ENCODE assay signal across 18 cellular contexts in genomic region chr13:20340759-20341161, GRCh38.
A peak's percentile ranks its signal among the peaks of the same experiment; 100 is the strongest.
DNase-seq lines count a peak whose midpoint lies in the region; ATAC-seq and TF ChIP-seq lines count a peak whose summit lies in the region.
"Had no signal": no experiment of that assay in that cellular context is flagged by ENCODE, and none has a peak within 500 bp of the region (broad histone marks: within the 10 kb centered on the region; RNA-seq: fewer than 3 reads in every experiment).

No MANE protein-coding gene starts in this region.

- 77% methylated on average over 10 of the region's 10 CpGs for WGBS in hepatocyte (ENCODE audit: low lambda C conversion rate, missing lambda C conversion rate)
- WGBS in testis, 2 donors = 31 to 32% methylated on average over 10 of the region's 10 CpGs

- TF ChIP-seq CTCF in A673 (conservative IDR thresholded peaks at IDR 0.05; ENCODE audit: low read depth, low read length) (no peak), breast epithelium (IDR thresholded peaks at IDR 0.05) (no peak), hepatocyte (IDR thresholded peaks at IDR 0.05; ENCODE audit: poor library complexity) (no peak), testis (IDR thresholded peaks at IDR 0.05) (no peak)

- H3K4me3 ChIP-seq in A673 (ENCODE audit: low read depth, low read length, poor library complexity, severe bottlenecking) (no peak overlapping the region), breast epithelium (peak overlapping the region in 2 of 3 donors; percentile 9 to 51), hepatocyte (no peak overlapping the region), testis (no peak overlapping the region)

- no peak for TF ChIP-seq RAD21 in Ishikawa (IDR thresholded peaks at IDR 0.05; ENCODE audit: low read depth)

- POLR2A ChIA-PET in A673 (lab: Charles Lee; ENCODE audit: low non-redundant PET) = no interaction called here

- H3K27ac ChIP-seq in A673 (ENCODE audit: low read depth, low read length, poor library complexity, severe bottlenecking) (no peak overlapping the region), breast epithelium (peak overlapping the region in 1 of 2 donors; percentile 38), hepatocyte (no peak overlapping the region), testis (no peak overlapping the region)
- H3K27ac ChIP-seq: dorsolateral prefrontal cortex had no signal

- no peaks in the 10 kb centered on the region for H3K9me2 ChIP-seq in hepatocyte (replicated peaks; ENCODE audit: insufficient read depth)

- H3K27me3 ChIP-seq in A673 (replicated peaks; ENCODE audit: insufficient read depth, low read depth, low read length, poor library complexity) (no peaks in the 10 kb centered on the region), breast epithelium (no peaks in the 10 kb centered on the region), hepatocyte (no peaks in the 10 kb centered on the region), testis (no peaks in the 10 kb centered on the region)

- BruUV-seq in A673 (replicated peaks; lab: Mats Ljungman, UMichigan) = no TSS peak

- intact Hi-C loops in A673 (cut with micrococcal nuclease; ENCODE audit: unreplicated experiment) (no loop called here), breast epithelium (cut with DNase I; ENCODE audit: low total_unique reads) (no loop called here), testis (cut with DNase I; ENCODE audit: low total_unique reads) (no loop called here)

- H3K36me3 Mint-ChIP-seq in activated naive CD4-positive, alpha-beta T cell treated with anti-CD3 and anti-CD28 coated beads, Interleukin-2, amount 50 U/mL, for 72 hours = no peaks in the 10 kb centered on the region
- H3K36me3 Mint-ChIP-seq: memory B cell; stimulated activated naive B cell treated with anti-CD40 and anti-IgM and Interleukin-4, amounts not matched to agents 10 μg/mL and 1 μg/mL and 100 μg/mL, for 72 hours had no signal

- H4K20me1 ChIP-seq in hepatocyte (ENCODE audit: insufficient read depth, poor library complexity, severe bottlenecking) = no peaks in the 10 kb centered on the region

- CTCF ChIA-PET in A673 (lab: Charles Lee) = no interaction called here

- no peak overlapping the region for H2AFZ ChIP-seq in hepatocyte

- H3K9me3 ChIP-seq in A673 (ENCODE audit: low read depth, low read length, poor library complexity, severe bottlenecking) = no peaks in the 10 kb centered on the region
- H3K9me3 ChIP-seq in breast epithelium = no peaks in the 10 kb centered on the region
- H3K9me3 ChIP-seq in hepatocyte (ENCODE audit: low read depth) = no peaks in the 10 kb centered on the region
- no peaks in the 10 kb centered on the region for H3K9me3 ChIP-seq in testis

- no peaks in the 10 kb centered on the region for H3K79me2 ChIP-seq in hepatocyte

- ATAC-seq in activated naive CD4-positive, alpha-beta T cell treated with anti-CD3 and anti-CD28 coated beads, Interleukin-2, amount 50 U/mL, for 72 hours = no peak
- ATAC-seq: activated naive CD8-positive, alpha-beta T cell treated with anti-CD3 and anti-CD28 coated beads, Interleukin-2, amount 50 U/mL, for 24 hours; stimulated activated naive B cell treated with anti-CD40 and anti-IgM and Interleukin-4, amounts not matched to agents 10 μg/mL and 1 μg/mL and 100 μg/mL, for 72 hours had no signal

- H3K4me1 ChIP-seq in A673 (ENCODE audit: insufficient read depth, low read length, poor library complexity, severe bottlenecking) (no peaks in the 10 kb centered on the region), breast epithelium (no peaks in the 10 kb centered on the region), hepatocyte (ENCODE audit: insufficient read depth) (no peaks in the 10 kb centered on the region), testis (no peaks in the 10 kb centered on the region)

- DNase-seq in A673 (ENCODE audit: low spot score) (peak; percentile 28), breast epithelium (ENCODE audit: low spot score in 2 of 2) (no peak), islet precursor cell (peak; percentile 51), hepatocyte (ENCODE audit: low spot score) (no peak), testis (no peak)
- no peak for DNase-seq in activated naive CD4-positive, alpha-beta T cell treated with anti-CD3 and anti-CD28 coated beads, Interleukin-2, amount 50 U/mL, for 72 hours (ENCODE audit: low spot score in 2 of 2)
- no peak for DNase-seq in stimulated activated CD4-positive, alpha-beta T cell treated with anti-CD3 and anti-CD28 coated beads, Interleukin-2, amount 100 ng/mL, for 48 hours
- DNase-seq: activated CD8-positive, alpha-beta memory T cell treated with anti-CD3 and anti-CD28 coated beads, Interleukin-2, amount 50 U/mL, for 4 hours; activated naive CD8-positive, alpha-beta T cell treated with anti-CD3 and anti-CD28 coated beads, Interleukin-2, amount 50 U/mL, for 24 hours; dorsolateral prefrontal cortex; glutamatergic neuron; NCI-H345; occipital lobe; RPMI8226; stimulated activated naive B cell treated with anti-CD40 and anti-IgM and Interleukin-4, amounts not matched to agents 10 μg/mL and 1 μg/mL and 100 μg/mL, for 72 hours had no signal

- no peak overlapping the region for H3K4me2 ChIP-seq in hepatocyte

- no peak overlapping the region for H3K27ac Mint-ChIP-seq in activated naive CD4-positive, alpha-beta T cell treated with anti-CD3 and anti-CD28 coated beads, Interleukin-2, amount 50 U/mL, for 72 hours
- H3K27ac Mint-ChIP-seq: activated naive CD8-positive, alpha-beta T cell treated with anti-CD3 and anti-CD28 coated beads, Interleukin-2, amount 50 U/mL, for 24 hours; memory B cell; stimulated activated naive B cell treated with anti-CD40 and anti-IgM and Interleukin-4, amounts not matched to agents 10 μg/mL and 1 μg/mL and 100 μg/mL, for 72 hours had no signal

- no peaks in the 10 kb centered on the region for H3K36me3 ChIP-seq in A673 (ENCODE audit: insufficient read depth, low read length, poor library complexity, severe bottlenecking)
- H3K36me3 ChIP-seq in breast epithelium = no peaks in the 10 kb centered on the region
- H3K36me3 ChIP-seq in hepatocyte (replicated peaks; ENCODE audit: insufficient read depth, low read depth) = no peaks in the 10 kb centered on the region
- no peaks in the 10 kb centered on the region for H3K36me3 ChIP-seq in testis (ENCODE audit: low read depth, missing control alignments)

- TF ChIP-seq POLR2A in breast epithelium (IDR thresholded peaks at IDR 0.05) (no peak), testis (IDR thresholded peaks at IDR 0.05) (no peak)

- no peak for TF ChIP-seq EP300 in Ishikawa (IDR thresholded peaks at IDR 0.05; ENCODE audit: borderline replicate concordance)

- H3K9me3 Mint-ChIP-seq in activated naive CD4-positive, alpha-beta T cell treated with anti-CD3 and anti-CD28 coated beads, Interleukin-2, amount 50 U/mL, for 72 hours = no peaks in the 10 kb centered on the region
- H3K9me3 Mint-ChIP-seq: activated naive CD8-positive, alpha-beta T cell treated with anti-CD3 and anti-CD28 coated beads, Interleukin-2, amount 50 U/mL, for 24 hours; IgD-negative memory B cell; memory B cell had no signal

TF ChIP-seq in Ishikawa, 13 proteins besides CTCF, POLR2A, EP300 and RAD21:
- TF ChIP-seq CEBPB (IDR thresholded peaks at IDR 0.05) (peak; percentile 73), TCF12 (IDR thresholded peaks at IDR 0.05; ENCODE audit: low read depth) (no peak), EGR1 (IDR thresholded peaks at IDR 0.05) (no peak), USF1 (IDR thresholded peaks at IDR 0.05) (no peak)
- TF ChIP-seq, protein P1, sequence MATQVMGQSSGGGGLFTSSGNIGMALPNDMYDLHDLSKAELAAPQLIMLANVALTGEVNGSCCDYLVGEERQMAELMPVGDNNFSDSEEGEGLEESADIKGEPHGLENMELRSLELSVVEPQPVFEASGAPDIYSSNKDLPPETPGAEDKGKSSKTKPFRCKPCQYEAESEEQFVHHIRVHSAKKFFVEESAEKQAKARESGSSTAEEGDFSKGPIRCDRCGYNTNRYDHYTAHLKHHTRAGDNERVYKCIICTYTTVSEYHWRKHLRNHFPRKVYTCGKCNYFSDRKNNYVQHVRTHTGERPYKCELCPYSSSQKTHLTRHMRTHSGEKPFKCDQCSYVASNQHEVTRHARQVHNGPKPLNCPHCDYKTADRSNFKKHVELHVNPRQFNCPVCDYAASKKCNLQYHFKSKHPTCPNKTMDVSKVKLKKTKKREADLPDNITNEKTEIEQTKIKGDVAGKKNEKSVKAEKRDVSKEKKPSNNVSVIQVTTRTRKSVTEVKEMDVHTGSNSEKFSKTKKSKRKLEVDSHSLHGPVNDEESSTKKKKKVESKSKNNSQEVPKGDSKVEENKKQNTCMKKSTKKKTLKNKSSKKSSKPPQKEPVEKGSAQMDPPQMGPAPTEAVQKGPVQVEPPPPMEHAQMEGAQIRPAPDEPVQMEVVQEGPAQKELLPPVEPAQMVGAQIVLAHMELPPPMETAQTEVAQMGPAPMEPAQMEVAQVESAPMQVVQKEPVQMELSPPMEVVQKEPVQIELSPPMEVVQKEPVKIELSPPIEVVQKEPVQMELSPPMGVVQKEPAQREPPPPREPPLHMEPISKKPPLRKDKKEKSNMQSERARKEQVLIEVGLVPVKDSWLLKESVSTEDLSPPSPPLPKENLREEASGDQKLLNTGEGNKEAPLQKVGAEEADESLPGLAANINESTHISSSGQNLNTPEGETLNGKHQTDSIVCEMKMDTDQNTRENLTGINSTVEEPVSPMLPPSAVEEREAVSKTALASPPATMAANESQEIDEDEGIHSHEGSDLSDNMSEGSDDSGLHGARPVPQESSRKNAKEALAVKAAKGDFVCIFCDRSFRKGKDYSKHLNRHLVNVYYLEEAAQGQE (IDR thresholded peaks at IDR 0.05; ENCODE audit: low read depth) = no peak

Comparison
In these comparisons a context has a peak if more than half of its experiments do, and no peak if none do; other contexts are left out.
1. DNase-seq: peak in A673 (single experiment) and islet precursor cell (single experiment); none in breast epithelium (0 of 2), hepatocyte (single experiment), activated naive CD4-positive, alpha-beta T cell treated with anti-CD3 and anti-CD28 coated beads, Interleukin-2, amount 50 U/mL, for 72 hours (0 of 2), testis (single experiment) and stimulated activated CD4-positive, alpha-beta T cell treated with anti-CD3 and anti-CD28 coated beads, Interleukin-2, amount 100 ng/mL, for 48 hours (0 of 2).
2. H3K4me3 ChIP-seq: peak in breast epithelium (2 of 3); none in A673 (single experiment), hepatocyte (single experiment) and testis (0 of 2).